In genomic region chr9:136846376-136847064, GRCh38 we compare ENCODE assay signal across 1 cellular context.
A peak's percentile ranks its signal among the peaks of the same experiment; 100 is the strongest.
TF ChIP-seq lines count a peak whose summit lies in the region.

No MANE protein-coding gene starts in this region.

TF ChIP-seq in K562, 482 proteins besides CTCF, POLR2A, EP300 and RAD21:
- peak; percentile 93 for TF ChIP-seq ZBTB33 (CRISPR knock-in tag; IDR thresholded peaks at IDR 0.05)
- TF ChIP-seq ZBTB9 (CRISPR knock-in tag; IDR thresholded peaks at IDR 0.05), result no peak
- TF ChIP-seq POLR2G (IDR thresholded peaks at IDR 0.05; ENCODE audit: low read depth, low read length), result peak; percentile 69
- TF ChIP-seq CCNT2 (IDR thresholded peaks at IDR 0.05; ENCODE audit: borderline replicate concordance, extremely low read depth, insufficient read length, low read depth, low read length), result peak; percentile 21
- no peak for TF ChIP-seq JUN (IDR thresholded peaks at IDR 0.05; ENCODE audit: borderline replicate concordance, low read depth, low read length)
- TF ChIP-seq JUN (CRISPR knock-in tag; IDR thresholded peaks at IDR 0.05; ENCODE audit: borderline replicate concordance), result no peak
- TF ChIP-seq RBFOX2 (IDR thresholded peaks at IDR 0.05; ENCODE audit: low read depth, low read length), result peak; percentile 48; the same call in 1 of the 2 replicates
TF ChIP-seq in K562: peak in this region for 4.
